17 cellular contexts compared by ENCODE assay signal in genomic region chr3:194399874-194400411, GRCh38. TPM values are rescaled to one million over a fixed set of nuclear protein-coding genes. Genes with fewer than 3 reads are reported as not detected.
A peak's percentile ranks its signal among the peaks of the same experiment; 100 is the strongest.
DNase-seq lines count a peak whose midpoint lies in the region; ATAC-seq and TF ChIP-seq lines count a peak whose summit lies in the region.
"Had no signal": no experiment of that assay in that cellular context is flagged by ENCODE, and none has a peak within 500 bp of the region (broad histone marks: within the 10 kb centered on the region; RNA-seq: fewer than 3 reads in every experiment).

No MANE protein-coding gene starts in this region.

- H3K9me2 ChIP-seq in OCI-LY7 (ENCODE audit: insufficient read depth, low read length) = no peaks in the 10 kb centered on the region

- ATAC-seq in DND-41 (ENCODE audit: insufficient read depth, low read depth) = no peak
- ATAC-seq: GM12878, PC-3 had no signal

- H3K36me3 ChIP-seq in DND-41 (ENCODE audit: insufficient read depth, low read length) (peaks cover 10% of the 10 kb centered on the region; the same call in 1 of the 2 replicates), OCI-LY7 (ENCODE audit: insufficient read depth, low read length) (no peaks in the 10 kb centered on the region), spleen (peaks cover 0 to under 1% (median 0%) of the 10 kb centered on the region in 6 donors)

- H3K9ac ChIP-seq in DND-41 (ENCODE audit: low read depth, low read length) = no peak overlapping the region

- DNase-seq in activated naive CD4-positive, alpha-beta T cell treated with anti-CD3 and anti-CD28 coated beads for 36 hours = peak; percentile 8
- no peak for DNase-seq in activated naive CD4-positive, alpha-beta T cell (lab: John Stamatoyannopoulos, UW)
- DNase-seq in DND-41 (peak; percentile 37), OCI-LY7 (ENCODE audit: low spot score) (peak; percentile 32), spleen (peak; percentile 54), EL (no peak)
- DNase-seq in activated effector memory CD4-positive, alpha-beta T cell treated with Interleukin-2 at 50 U/mL for 16 hours = no peak
- DNase-seq: CD8-positive, alpha-beta memory T cell; GOT3; KG1; MG63; NCI-H187 treated with DMSO at 0.1 percent for 48 hours; NCI-H510A; NCI-H82; PC-3 had no signal

- BruUV-seq in OCI-LY7 (replicated peaks; lab: Mats Ljungman, UMichigan) = no TSS peak

- TF ChIP-seq POLR2A in spleen (IDR thresholded peaks at IDR 0.05) = no peak

- TF ChIP-seq CTCF in DND-41 (IDR thresholded peaks at IDR 0.05; ENCODE audit: borderline replicate concordance, extremely low read depth, low read length, poor library complexity, severe bottlenecking) (no peak), OCI-LY7 (conservative IDR thresholded peaks at IDR 0.05; ENCODE audit: low read length) (no peak), spleen (IDR thresholded peaks at IDR 0.05 in 8 of 11, conservative IDR thresholded peaks at IDR 0.05 in 3 of 11) (no peak)

- H3K27ac ChIP-seq in DND-41 (ENCODE audit: low read length) (no peak overlapping the region), OCI-LY7 (ENCODE audit: low read depth, low read length, poor library complexity, severe bottlenecking) (no peak overlapping the region), spleen (no peak overlapping the region)
- H3K27ac ChIP-seq: SJSA1 had no signal

- peaks cover 3% of the 10 kb centered on the region for H3K36me3 Mint-ChIP-seq in activated naive CD4-positive, alpha-beta T cell treated with anti-CD3 and anti-CD28 coated beads for 36 hours (ENCODE audit: low read depth)

- H3K9me3 ChIP-seq in DND-41 (ENCODE audit: insufficient read depth, low read length, severe bottlenecking) = peaks cover 3% of the 10 kb centered on the region
- no peaks in the 10 kb centered on the region for H3K9me3 ChIP-seq in OCI-LY7 (ENCODE audit: low read length)
- no peaks in the 10 kb centered on the region for H3K9me3 ChIP-seq in spleen
- H3K9me3 ChIP-seq: MG63, SJSA1 had no signal

- peaks cover 52% of the 10 kb centered on the region for H3K4me1 ChIP-seq in DND-41 (ENCODE audit: insufficient read depth, low read length)
- H3K4me1 ChIP-seq in OCI-LY7 (ENCODE audit: insufficient read depth, low read length, poor library complexity, severe bottlenecking) = peaks cover 9% of the 10 kb centered on the region
- peaks cover 15 to 45% (median 32%) of the 10 kb centered on the region in 6 donors for H3K4me1 ChIP-seq in spleen

- no peak overlapping the region for H3K4me2 ChIP-seq in DND-41 (ENCODE audit: insufficient read depth, low read length)
- no peak overlapping the region for H3K4me2 ChIP-seq in OCI-LY7 (ENCODE audit: low read length)

- WGBS in spleen, 5 donors = 76 to 84% (median 78%) methylated on average over 15 of the region's 15 CpGs

- H3K79me2 ChIP-seq in DND-41 (ENCODE audit: insufficient read depth, low read length) (no peaks in the 10 kb centered on the region), OCI-LY7 (ENCODE audit: insufficient read depth, low read depth, low read length) (no peaks in the 10 kb centered on the region)

- no peaks in the 10 kb centered on the region for H4K20me1 ChIP-seq in DND-41 (ENCODE audit: insufficient read depth, low read length)
- no peaks in the 10 kb centered on the region for H4K20me1 ChIP-seq in OCI-LY7 (ENCODE audit: insufficient read depth, low read length)

- peaks cover 5% of the 10 kb centered on the region for H3K27me3 ChIP-seq in DND-41 (ENCODE audit: insufficient read depth, low read length, poor library complexity)
- peaks cover 0 to 52% (median 23%) of the 10 kb centered on the region in 7 donors for H3K27me3 ChIP-seq in spleen (replicated peaks in 1 of 7)
- H3K27me3 ChIP-seq: MG63, SJSA1 had no signal

- H3K9me3 Mint-ChIP-seq in activated naive CD4-positive, alpha-beta T cell treated with anti-CD3 and anti-CD28 coated beads for 36 hours = no peaks in the 10 kb centered on the region
- H3K9me3 Mint-ChIP-seq: CD8-positive, alpha-beta memory T cell had no signal

- CTCF ChIA-PET in activated naive CD4-positive, alpha-beta T cell treated with anti-CD3 and anti-CD28 coated beads for 36 hours (lab: Charles Lee) = interaction anchor here (0.6 to 15.7 kb wide), 3 partner anchors 57 to 159 kb away, joined by 3 to 166 read pairs (median 4); no protein-coding TSS in a partner anchor
- CTCF ChIA-PET in OCI-LY7 (lab: Charles Lee; ENCODE audit: unreplicated experiment) = no interaction called here

- POLR2A ChIA-PET in OCI-LY7 (lab: Charles Lee) = interaction anchor here (0.6 to 0.7 kb wide), 3 partner anchors 10 to 561 kb away, joined by 3 to 4 read pairs (median 3); no protein-coding TSS in a partner anchor

- H3K27me3 Mint-ChIP-seq in activated naive CD4-positive, alpha-beta T cell treated with anti-CD3 and anti-CD28 coated beads for 36 hours (ENCODE audit: low read depth) = peaks cover 5% of the 10 kb centered on the region

- intact Hi-C loops in activated naive CD4-positive, alpha-beta T cell treated with anti-CD3 and anti-CD28 coated beads for 36 hours (cut with micrococcal nuclease) = loop anchor here (5.0 kb wide), 2 partner anchors 232 to 623 kb away; partner anchors contain the start of gene TMEM44
- intact Hi-C loops in OCI-LY7 (cut with micrococcal nuclease; ENCODE audit: unreplicated experiment) (no loop called here), spleen (cut with DNase I; ENCODE audit: low total_unique reads) (loop anchor here (5.0 kb wide), 1 partner anchor 63 kb away; no protein-coding TSS in a partner anchor)

- peaks cover 49% of the 10 kb centered on the region for H3K4me1 Mint-ChIP-seq in activated naive CD4-positive, alpha-beta T cell treated with anti-CD3 and anti-CD28 coated beads for 36 hours (ENCODE audit: low read depth)

- no peak overlapping the region for H3K4me3 ChIP-seq in DND-41 (ENCODE audit: low read depth in 1 of 2, low read length in 2 of 2)
- no peak overlapping the region for H3K4me3 ChIP-seq in OCI-LY7 (ENCODE audit: low read depth, low read length, poor library complexity, severe bottlenecking)
- no peak overlapping the region for H3K4me3 ChIP-seq in spleen
- H3K4me3 ChIP-seq: GM12878, MG63, SJSA1 had no signal

- no peak overlapping the region for H2AFZ ChIP-seq in DND-41 (ENCODE audit: low read depth, low read length)
- H2AFZ ChIP-seq in OCI-LY7 (ENCODE audit: low read length) = no peak overlapping the region

- H3K4me3 Mint-ChIP-seq in activated naive CD4-positive, alpha-beta T cell treated with anti-CD3 and anti-CD28 coated beads for 36 hours = no peak overlapping the region

- H3K27ac Mint-ChIP-seq in activated naive CD4-positive, alpha-beta T cell treated with anti-CD3 and anti-CD28 coated beads for 36 hours = no peak overlapping the region

RNA-seq across cellular contexts. Expression of gene GP5, which starts 0.9 kb away (rescaled TPM):
- under 1 TPM; 0.62 to 0.64 TPM for total RNA-seq in activated naive CD4-positive, alpha-beta T cell treated with anti-CD3 and anti-CD28 coated beads for 36 hours
- 0.03 TPM in 1 of 2 replicates, not detected in the other for total RNA-seq in OCI-LY7 (2014; rRNA removed; shearing (Covaris generic))
- total RNA-seq in OCI-LY7 (2022) = not detected in 2 replicates
- total RNA-seq in spleen = 1 to 10 TPM in 3 of 7 donors, under 1 TPM in 4; 0.51 to 1.8 (median 0.79) TPM
- under 1 TPM; 0.15 to 0.27 (median 0.16) TPM for polyA plus RNA-seq in spleen
- total RNA-seq: GM12878, PC-3, SJSA1 had no signal
- polyA plus RNA-seq: GM12878 had no signal

RNA-seq across cellular contexts. Expression of gene LRRC15, which starts 30.4 kb away (rescaled TPM):
- not detected for total RNA-seq in activated naive CD4-positive, alpha-beta T cell treated with anti-CD3 and anti-CD28 coated beads for 36 hours
- not detected in 2 replicates for total RNA-seq in OCI-LY7 (2014; rRNA removed; shearing (Covaris generic))
- total RNA-seq in OCI-LY7 (2022) = not detected in 2 replicates
- total RNA-seq in spleen = 1 to 10 TPM in 1 of 7 donors, under 1 TPM in 5, not detected in 1; 0.09 to 1.1 (median 0.40) TPM
- polyA plus RNA-seq in spleen = under 1 TPM; 0.24 to 0.54 (median 0.35) TPM
- total RNA-seq: CD8-positive, alpha-beta memory T cell; GM12878 had no signal
- polyA plus RNA-seq: CD8-positive, alpha-beta memory T cell; GM12878 had no signal

RNA-seq across cellular contexts. Expression of gene CPN2, which starts 48.8 kb away (rescaled TPM):
- not detected for total RNA-seq in activated naive CD4-positive, alpha-beta T cell treated with anti-CD3 and anti-CD28 coated beads for 36 hours
- total RNA-seq in OCI-LY7 (2014; rRNA removed; shearing (Covaris generic)) = not detected in 2 replicates
- total RNA-seq in OCI-LY7 (2022) (not detected in 2 replicates), spleen (1 to 10 TPM in 1 of 7 donors, under 1 TPM in 6; 0.26 to 4.4 (median 0.47) TPM)
- 1 to 10 TPM; 1.0 to 1.7 (median 1.2) TPM for polyA plus RNA-seq in spleen
- total RNA-seq: CD8-positive, alpha-beta memory T cell; GM12878; SJSA1 had no signal
- polyA plus RNA-seq: CD8-positive, alpha-beta memory T cell; GM12878 had no signal

Comparison
In these comparisons a context has a peak if more than half of its experiments do, and no peak if none do; other contexts are left out.
1. DNase-seq: peak in activated naive CD4-positive, alpha-beta T cell treated with anti-CD3 and anti-CD28 coated beads for 36 hours (single experiment), DND-41 (single experiment), OCI-LY7 (single experiment) and spleen (single experiment); none in activated naive CD4-positive, alpha-beta T cell (0 of 4), EL (single experiment) and activated effector memory CD4-positive, alpha-beta T cell treated with Interleukin-2 at 50 U/mL for 16 hours (single experiment).